In the genomic region with DNA sequence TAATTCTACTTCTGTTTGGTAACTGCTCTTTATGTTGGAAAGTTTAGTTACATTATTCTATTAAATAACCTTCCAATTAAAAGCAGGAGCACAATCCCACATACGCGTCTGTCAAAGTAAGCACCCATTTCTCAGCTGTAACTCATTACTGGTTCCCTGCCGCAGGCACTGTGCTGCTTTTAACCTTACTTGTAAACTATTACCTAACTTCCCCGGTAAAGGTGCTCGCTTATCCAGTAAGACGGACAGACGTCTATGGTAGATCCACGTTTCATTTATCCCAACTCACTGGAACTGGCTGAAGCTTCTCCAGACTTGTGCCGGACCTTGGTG, we compare ENCODE assay signal across 1 cellular context.
TF ChIP-seq lines count a peak whose summit lies in the region.

No MANE protein-coding gene starts in this region.

TF ChIP-seq in HCT116, 20 proteins besides CTCF, POLR2A, EP300 and RAD21 (continued from another document):
- no peak for TF ChIP-seq EZH2 (IDR thresholded peaks at IDR 0.05)
- no peak for TF ChIP-seq SRF (IDR thresholded peaks at IDR 0.05; ENCODE audit: low read depth)
